In the genomic region with DNA sequence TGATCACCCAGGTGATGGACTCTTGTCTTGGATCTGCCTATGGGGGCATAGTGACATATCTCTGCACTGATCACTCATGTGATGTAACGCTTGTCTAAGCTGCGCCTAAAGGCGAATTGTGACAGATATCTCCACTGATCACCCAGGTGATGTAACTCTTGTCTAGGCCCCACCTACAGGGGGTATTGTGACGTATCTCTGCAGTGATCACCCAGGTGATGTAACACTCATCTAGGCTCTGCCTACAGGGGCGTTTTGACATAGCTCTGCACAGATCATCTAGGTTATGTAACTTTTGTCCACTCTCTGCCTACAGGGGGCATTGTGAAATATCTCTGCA, we compare ENCODE assay signal across 8 cellular contexts. TPM values are rescaled to one million over a fixed set of nuclear protein-coding genes. Genes with fewer than 3 reads are reported as not detected.
DNase-seq lines count a peak whose midpoint lies in the region; ATAC-seq and TF ChIP-seq lines count a peak whose summit lies in the region.
"Not testable (repeated sequence)": the region's sequence is repeated elsewhere in the genome, so short reads cannot be mapped to it uniquely, and the experiment has no call there.

No MANE protein-coding gene starts in this region.

- H3K9me3 ChIP-seq in CD4-positive, CD25-positive, alpha-beta regulatory T cell (ENCODE audit: control insufficient read depth in 2 of 2, low read length in 2 of 2); HEK293 (ENCODE audit: control insufficient read depth, insufficient read depth, low read depth, low read length); Panc1 (ENCODE audit: control insufficient read depth, insufficient read depth, low read depth, low read length); right atrium auricular region: not testable (repeated sequence)

- H3K4me3 Mint-ChIP-seq in CD4-positive, CD25-positive, alpha-beta regulatory T cell; activated CD4-positive, alpha-beta memory T cell treated with anti-CD3 and anti-CD28 coated beads, Interleukin-2, amount 10 ng/mL, durations not matched to agents 7 days and 5 days; activated naive CD4-positive, alpha-beta T cell treated with anti-CD3 and anti-CD28 coated beads, Interleukin-2, amount 10 ng/mL, durations not matched to agents 7 days and 5 days; central memory CD8-positive, alpha-beta T cell: not testable (repeated sequence)

- not testable (repeated sequence) for H3K27me3 Mint-ChIP-seq in CD4-positive, CD25-positive, alpha-beta regulatory T cell; activated CD4-positive, alpha-beta memory T cell treated with anti-CD3 and anti-CD28 coated beads, Interleukin-2, amount 10 ng/mL, durations not matched to agents 7 days and 5 days; activated naive CD4-positive, alpha-beta T cell treated with anti-CD3 and anti-CD28 coated beads, Interleukin-2, amount 10 ng/mL, durations not matched to agents 7 days and 5 days; central memory CD8-positive, alpha-beta T cell

- POLR2A ChIA-PET in HEK293 (lab: Yijun Ruan, JAX); Panc1 (lab: Charles Lee); activated CD4-positive, alpha-beta memory T cell treated with anti-CD3 and anti-CD28 coated beads, Interleukin-2, amount 10 ng/mL, durations not matched to agents 7 days and 5 days (lab: Charles Lee): not testable (repeated sequence)

- H3K4me3 ChIP-seq in CD4-positive, CD25-positive, alpha-beta regulatory T cell (ENCODE audit: low read depth, low read length); HEK293 (ENCODE audit: low read depth, low read length); Panc1 (ENCODE audit: low read depth in 2 of 2, low read length in 2 of 2); right atrium auricular region: not testable (repeated sequence)

- not testable (repeated sequence) for H3K4me1 Mint-ChIP-seq in CD4-positive, CD25-positive, alpha-beta regulatory T cell; activated CD4-positive, alpha-beta memory T cell treated with anti-CD3 and anti-CD28 coated beads, Interleukin-2, amount 10 ng/mL, durations not matched to agents 7 days and 5 days; central memory CD8-positive, alpha-beta T cell
- peaks cover 11% of the 10 kb centered on the region for H3K4me1 Mint-ChIP-seq in activated naive CD4-positive, alpha-beta T cell treated with anti-CD3 and anti-CD28 coated beads, Interleukin-2, amount 10 ng/mL, durations not matched to agents 7 days and 5 days

- intact Hi-C loops in Panc1 (cut with micrococcal nuclease; ENCODE audit: unreplicated experiment) = not testable (repeated sequence)

- peak overlapping the region in 1 of 3 donors; percentile 11 for H3K27ac Mint-ChIP-seq in CD4-positive, CD25-positive, alpha-beta regulatory T cell
- not testable (repeated sequence) for H3K27ac Mint-ChIP-seq in activated CD4-positive, alpha-beta memory T cell treated with anti-CD3 and anti-CD28 coated beads, Interleukin-2, amount 10 ng/mL, durations not matched to agents 7 days and 5 days; activated naive CD4-positive, alpha-beta T cell treated with anti-CD3 and anti-CD28 coated beads, Interleukin-2, amount 10 ng/mL, durations not matched to agents 7 days and 5 days; central memory CD8-positive, alpha-beta T cell (ENCODE audit: low read depth)

- CTCF ChIA-PET in HEK293 (lab: Yijun Ruan, JAX) = interaction anchor here (0.7 kb wide), 1 partner anchor 153 kb away, joined by 3 read pairs; no protein-coding TSS in a partner anchor
- CTCF ChIA-PET in Panc1 (lab: Charles Lee); activated CD4-positive, alpha-beta memory T cell treated with anti-CD3 and anti-CD28 coated beads, Interleukin-2, amount 10 ng/mL, durations not matched to agents 7 days and 5 days (lab: Charles Lee); activated naive CD4-positive, alpha-beta T cell treated with anti-CD3 and anti-CD28 coated beads, Interleukin-2, amount 10 ng/mL, durations not matched to agents 7 days and 5 days (lab: Charles Lee): not testable (repeated sequence)

- H3K36me3 Mint-ChIP-seq in CD4-positive, CD25-positive, alpha-beta regulatory T cell; activated CD4-positive, alpha-beta memory T cell treated with anti-CD3 and anti-CD28 coated beads, Interleukin-2, amount 10 ng/mL, durations not matched to agents 7 days and 5 days (ENCODE audit: low read depth); activated naive CD4-positive, alpha-beta T cell treated with anti-CD3 and anti-CD28 coated beads, Interleukin-2, amount 10 ng/mL, durations not matched to agents 7 days and 5 days; central memory CD8-positive, alpha-beta T cell (ENCODE audit: insufficient read depth): not testable (repeated sequence)

- not testable (repeated sequence) for H3K4me1 ChIP-seq in CD4-positive, CD25-positive, alpha-beta regulatory T cell (ENCODE audit: control insufficient read depth, insufficient read depth, low read length, poor library complexity, severe bottlenecking); HEK293 (ENCODE audit: control insufficient read depth, insufficient read depth, low read length); Panc1 (ENCODE audit: control insufficient read depth, insufficient read depth, low read length); right atrium auricular region

- BruUV-seq in Panc1 (replicated peaks; lab: Mats Ljungman, UMichigan) = not testable (repeated sequence)

- TF ChIP-seq CTCF in HEK293 (tag by site-specific recombination; IDR thresholded peaks at IDR 0.05); right atrium auricular region (IDR thresholded peaks at IDR 0.05): not testable (repeated sequence)
- peak; percentile 36 for TF ChIP-seq CTCF in Panc1 (IDR thresholded peaks at IDR 0.05)

- not testable (repeated sequence) for ATAC-seq in CD4-positive, CD25-positive, alpha-beta regulatory T cell (ENCODE audit: low read depth in 2 of 2); Panc1; central memory CD8-positive, alpha-beta T cell (replicated peaks; ENCODE audit: extremely low read depth, poor library complexity, severe bottlenecking)

- H3K36me3 ChIP-seq in CD4-positive, CD25-positive, alpha-beta regulatory T cell (ENCODE audit: control insufficient read depth, insufficient read depth, low read length); HEK293 (ENCODE audit: control insufficient read depth in 2 of 2, insufficient read depth in 1 of 2, low read length in 2 of 2); Panc1 (ENCODE audit: control insufficient read depth, insufficient read depth, low read length); right atrium auricular region: not testable (repeated sequence)

- DNase-seq in CD4-positive, CD25-positive, alpha-beta regulatory T cell = peak in 2 of 3 donors; percentile 11 to 20
- DNase-seq in Panc1 (ENCODE audit: low read depth, low spot score) = not testable (repeated sequence)
- peak; percentile 25 for DNase-seq in activated CD4-positive, alpha-beta memory T cell treated with anti-CD3 and anti-CD28 coated beads, Interleukin-2, amount 10 ng/mL, durations not matched to agents 7 days and 5 days
- DNase-seq in activated naive CD4-positive, alpha-beta T cell treated with anti-CD3 and anti-CD28 coated beads, Interleukin-2, amount 10 ng/mL, durations not matched to agents 7 days and 5 days = peak; percentile 35
- DNase-seq in central memory CD8-positive, alpha-beta T cell (ENCODE audit: low spot score in 2 of 2) = peak; percentile 55 to 56
- DNase-seq in right atrium auricular region (ENCODE audit: low spot score) = peak; percentile 63
- peak; percentile 36 for DNase-seq in stimulated activated CD8-positive, alpha-beta memory T cell treated with anti-CD3 and anti-CD28 coated beads, Interleukin-4, amount 100 ng/mL, for 48 hours

- H3K9me3 Mint-ChIP-seq in CD4-positive, CD25-positive, alpha-beta regulatory T cell = peaks cover 4 to 39% (median 25%) of the 10 kb centered on the region in 7 donors
- H3K9me3 Mint-ChIP-seq in activated CD4-positive, alpha-beta memory T cell treated with anti-CD3 and anti-CD28 coated beads, Interleukin-2, amount 10 ng/mL, durations not matched to agents 7 days and 5 days = peaks cover 26% of the 10 kb centered on the region
- H3K9me3 Mint-ChIP-seq in activated naive CD4-positive, alpha-beta T cell treated with anti-CD3 and anti-CD28 coated beads, Interleukin-2, amount 10 ng/mL, durations not matched to agents 7 days and 5 days = peaks cover 32% of the 10 kb centered on the region
- H3K9me3 Mint-ChIP-seq in central memory CD8-positive, alpha-beta T cell = peaks cover 25% of the 10 kb centered on the region

- in situ Hi-C loops in Panc1 (cut with HindIII; ENCODE audit: low pct_unique_long_range_greater_than_20kb, low sequenced_read_pairs) = not testable (repeated sequence)

- not testable (repeated sequence) for H3K27ac ChIP-seq in CD4-positive, CD25-positive, alpha-beta regulatory T cell (ENCODE audit: insufficient read depth, low read length, poor library complexity, severe bottlenecking); HEK293 (ENCODE audit: extremely low read depth, low read depth, low read length); Panc1 (ENCODE audit: low read length); right atrium auricular region

- H3K27me3 ChIP-seq in CD4-positive, CD25-positive, alpha-beta regulatory T cell (ENCODE audit: control insufficient read depth, insufficient read depth, low read length); Panc1 (ENCODE audit: control insufficient read depth, insufficient read depth, low read length); right atrium auricular region: not testable (repeated sequence)

TF ChIP-seq in HEK293, 187 proteins besides CTCF, POLR2A, EP300 and RAD21 (continues in another document):
- peak; percentile 49; the same call in 1 of the 2 replicates for TF ChIP-seq ZNF792 (tag by site-specific recombination; IDR thresholded peaks at IDR 0.05)

RNA-seq across cellular contexts. Expression of a gene that starts 48.5 kb away (rescaled TPM):
- total RNA-seq in CD4-positive, CD25-positive, alpha-beta regulatory T cell = 41.1 TPM
- polyA plus RNA-seq in CD4-positive, CD25-positive, alpha-beta regulatory T cell = 10 to 100 TPM; 35.5 to 48.7 (median 45.6) TPM
- total RNA-seq in Panc1 (2021; ENCODE audit: unreplicated experiment) (75.0 TPM), right atrium auricular region (10 to 100 TPM; 18.0 to 21.5 TPM)
- 45.9 TPM for polyA plus RNA-seq in Panc1 (2012; ENCODE audit: insufficient read length)
- 10 to 100 TPM; 63.4 to 64.4 TPM for total RNA-seq in activated CD4-positive, alpha-beta memory T cell treated with anti-CD3 and anti-CD28 coated beads, Interleukin-2, amount 10 ng/mL, durations not matched to agents 7 days and 5 days
